ENCODE assay signal across 9 cellular contexts in the genomic region with DNA sequence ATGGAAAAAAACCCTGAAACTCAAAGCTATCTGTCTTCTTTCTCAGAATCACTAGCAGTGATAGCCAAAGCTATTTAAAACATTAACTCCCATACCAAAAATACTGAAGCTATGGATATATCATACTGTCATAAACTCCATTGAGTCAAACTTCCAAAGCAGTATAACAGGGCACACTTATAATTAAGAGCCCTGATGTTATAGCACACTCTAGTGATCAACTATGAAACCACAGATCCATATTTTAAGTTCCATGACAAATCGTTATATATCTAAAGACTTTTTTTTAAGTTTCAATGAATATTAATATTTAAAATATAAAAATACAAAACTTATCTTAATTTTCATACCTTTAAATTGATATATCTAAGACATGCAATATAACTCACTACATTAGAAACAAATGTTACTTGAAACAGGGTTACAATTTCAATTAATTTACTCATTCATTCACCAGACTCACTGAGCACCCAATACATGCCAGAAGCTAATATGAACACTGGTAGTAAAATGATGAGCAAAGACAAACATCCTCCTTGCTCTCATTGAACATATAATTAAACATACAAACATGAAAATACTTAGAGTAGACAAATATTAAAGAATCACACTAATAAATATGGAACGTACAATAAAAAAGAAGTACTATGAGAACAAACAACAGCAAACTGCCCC.
DNase-seq lines count a peak whose midpoint lies in the region; ATAC-seq and TF ChIP-seq lines count a peak whose summit lies in the region.
"Had no signal": no experiment of that assay in that cellular context is flagged by ENCODE, and none has a peak within 500 bp of the region (broad histone marks: within the 10 kb centered on the region; RNA-seq: fewer than 3 reads in every experiment).

No MANE protein-coding gene starts in this region.

- no peaks in the 10 kb centered on the region for H3K9me2 ChIP-seq in DOHH2 (replicated peaks; ENCODE audit: control insufficient read depth, low read length)

- peak; percentile 51 for ATAC-seq in mucosa of descending colon
- no peak for ATAC-seq in HG02623 (IDR thresholded peaks at IDR 0.05; ENCODE audit: unreplicated experiment)

- no peaks in the 10 kb centered on the region for H3K9me3 Mint-ChIP-seq in endothelial cell (ENCODE audit: unreplicated experiment)
- H3K9me3 Mint-ChIP-seq: central memory CD8-positive, alpha-beta T cell had no signal

- no peak overlapping the region for H3K27ac ChIP-seq in DOHH2 (ENCODE audit: low read depth, low read length)

- H3K4me3 ChIP-seq in DOHH2 (ENCODE audit: low read length) = no peak overlapping the region
- H3K4me3 ChIP-seq in mucosa of descending colon = no peak overlapping the region

- H3K4me3 Mint-ChIP-seq in endothelial cell (ENCODE audit: unreplicated experiment) = no peak overlapping the region
- H3K4me3 Mint-ChIP-seq: central memory CD8-positive, alpha-beta T cell had no signal

- peaks cover 11% of the 10 kb centered on the region for H3K36me3 Mint-ChIP-seq in endothelial cell (ENCODE audit: low read depth, unreplicated experiment)

- TF ChIP-seq CTCF in DOHH2 (IDR thresholded peaks at IDR 0.05; ENCODE audit: low read depth, low read length, poor library complexity, severe bottlenecking) = peak; percentile 31
- no peak for TF ChIP-seq CTCF in mucosa of descending colon (IDR thresholded peaks at IDR 0.05)
- no peak for TF ChIP-seq CTCF in endothelial cell (IDR thresholded peaks at IDR 0.05; ENCODE audit: unreplicated experiment)

- H3K27ac Mint-ChIP-seq in endothelial cell (ENCODE audit: unreplicated experiment) = no peak overlapping the region

- DNase-seq in NCI-H146 (lab: John Stamatoyannopoulos, UW) (peak; percentile 17), cerebellum (ENCODE audit: low spot score) (peak; percentile 26), mucosa of descending colon (no peak), endothelial cell (ENCODE audit: low spot score) (no peak), middle frontal gyrus (ENCODE audit: extremely low spot score, low spot score) (no peak)
- DNase-seq in stimulated activated CD4-positive, alpha-beta T cell treated with anti-CD3 and anti-CD28 coated beads, Interleukin-4, amount 100 ng/mL, for 1 hour = no peak

- H3K79me2 ChIP-seq in DOHH2 (ENCODE audit: control insufficient read depth, low read length) = no peaks in the 10 kb centered on the region

- H4K20me1 ChIP-seq in DOHH2 (ENCODE audit: control insufficient read depth, insufficient read depth, low read depth, low read length) = no peaks in the 10 kb centered on the region

- H3K27me3 ChIP-seq in DOHH2 (ENCODE audit: control insufficient read depth, low read length) = no peaks in the 10 kb centered on the region

- H3K9me3 ChIP-seq in DOHH2 (ENCODE audit: control insufficient read depth, insufficient read depth, low read length) (no peaks in the 10 kb centered on the region), mucosa of descending colon (no peaks in the 10 kb centered on the region)

- H3K4me1 Mint-ChIP-seq in endothelial cell (ENCODE audit: unreplicated experiment) = no peaks in the 10 kb centered on the region

- no peaks in the 10 kb centered on the region for H3K4me1 ChIP-seq in DOHH2 (ENCODE audit: control insufficient read depth, low read length)
- H3K4me1 ChIP-seq in mucosa of descending colon (ENCODE audit: low read depth) = no peaks in the 10 kb centered on the region

- H3F3A ChIP-seq in DOHH2 (ENCODE audit: control insufficient read depth, insufficient read depth) = no peaks in the 10 kb centered on the region

- H3K27me3 Mint-ChIP-seq in endothelial cell (ENCODE audit: unreplicated experiment) = no peaks in the 10 kb centered on the region
- H3K27me3 Mint-ChIP-seq: central memory CD8-positive, alpha-beta T cell had no signal

- intact Hi-C loops in mucosa of descending colon (cut with DNase I, micrococcal nuclease) = no loop called here

- no peak overlapping the region for H3K4me2 ChIP-seq in DOHH2 (ENCODE audit: low read length)

- H3K36me3 ChIP-seq in DOHH2 (ENCODE audit: control insufficient read depth, low read length) = peaks cover 50% of the 10 kb centered on the region
- H3K36me3 ChIP-seq in mucosa of descending colon (ENCODE audit: low read depth) = no peaks in the 10 kb centered on the region

Comparison
In these comparisons a context has a peak if more than half of its experiments do, and no peak if none do; other contexts are left out.
1. DNase-seq: peak in NCI-H146 (single experiment) and cerebellum (single experiment); none in mucosa of descending colon (0 of 3), stimulated activated CD4-positive, alpha-beta T cell treated with anti-CD3 and anti-CD28 coated beads, Interleukin-4, amount 100 ng/mL, for 1 hour (single experiment), endothelial cell (single experiment) and middle frontal gyrus (single experiment).